In genomic region chr10:93580824-93581223, GRCh38 we compare ENCODE assay signal across 16 cellular contexts. TPM values are rescaled to one million over a fixed set of nuclear protein-coding genes. Genes with fewer than 3 reads are reported as not detected.
DNase-seq lines count a peak whose midpoint lies in the region; ATAC-seq and TF ChIP-seq lines count a peak whose summit lies in the region.
"Had no signal": no experiment of that assay in that cellular context is flagged by ENCODE, and none has a peak within 500 bp of the region (broad histone marks: within the 10 kb centered on the region; RNA-seq: fewer than 3 reads in every experiment).

No MANE protein-coding gene starts in this region.

- no peak overlapping the region for H3K4me2 ChIP-seq in H9 (ENCODE audit: insufficient read depth, insufficient read length, low read length)
- H3K4me2 ChIP-seq: BLaER1 treated with 17β-estradiol and CSF1 and Interleukin-3, amounts not matched to agents 10 nM and 100 nM had no signal

- CTCF ChIA-PET in CD8-positive, alpha-beta T cell (lab: Charles Lee), result no interaction called here

- DNase-seq in COLO668 (lab: John Stamatoyannopoulos, UW; ENCODE audit: unreplicated experiment) (peak; percentile 5), H9 (peak; percentile 59), brain microvascular endothelial cell (peak; percentile 55), islet precursor cell (peak; percentile 68), NCI-H1930 (lab: John Stamatoyannopoulos, UW) (no peak), NCI-H774 (lab: John Stamatoyannopoulos, UW) (no peak)
- no peak for DNase-seq in activated T-helper 1 cell treated with anti-CD3 and anti-CD28 coated beads, Interleukin-12 subunit alpha, Interleukin-12 subunit beta, Interleukin-2, Interleukin-4 antibody, amounts not matched to agents 30 ng/mL and 10 ng/mL and 1 ng/mL, durations not matched to agents 14 hours and 24 hours and 36 hours (ENCODE audit: low spot score)
- no peak for DNase-seq in CD8-positive, alpha-beta T cell
- DNase-seq: colonic mucosa; MM.1S; NCI-H526; Right ventricle myocardium superior; stimulated activated naive CD8-positive, alpha-beta T cell treated with anti-CD3 and anti-CD28 coated beads, Interleukin-15, amount 100 ng/mL, for 72 hours had no signal

- no peak overlapping the region for H2BK15ac ChIP-seq in H9 (ENCODE audit: low read depth, low read length)

- H3K9me3 ChIP-seq in H9 (ENCODE audit: control insufficient read depth, low read depth, low read length), result no peaks in the 10 kb centered on the region
- H3K9me3 ChIP-seq in CD8-positive, alpha-beta T cell (ENCODE audit: low read length), result no peaks in the 10 kb centered on the region
- H3K9me3 ChIP-seq: colonic mucosa had no signal

- in situ Hi-C loops in brain microvascular endothelial cell (cut with HindIII; ENCODE audit: low pct_ligation_motif_present, low sequenced_read_pairs), result no loop called here

- no peak overlapping the region for H2BK12ac ChIP-seq in H9 (ENCODE audit: insufficient read length, low read depth, low read length)

- H3K27ac Mint-ChIP-seq in H9, result no peak overlapping the region; a peak in 1 of 7 replicates
- H3K27ac Mint-ChIP-seq in activated T-helper 1 cell treated with anti-CD3 and anti-CD28 coated beads, Interleukin-12 subunit alpha, Interleukin-12 subunit beta, Interleukin-2, Interleukin-4 antibody, amounts not matched to agents 30 ng/mL and 10 ng/mL and 1 ng/mL, durations not matched to agents 14 hours and 24 hours and 36 hours, result no peak overlapping the region
- H3K27ac Mint-ChIP-seq in CD8-positive, alpha-beta T cell, result no peak overlapping the region
- H3K27ac Mint-ChIP-seq: activated naive CD4-positive, alpha-beta T cell treated with anti-CD3 and anti-CD28 coated beads, Interleukin-2, amount 50 U/mL, for 72 hours; stimulated activated naive CD8-positive, alpha-beta T cell treated with anti-CD3 and anti-CD28 coated beads, Interleukin-15, amount 100 ng/mL, for 72 hours had no signal

- no peak overlapping the region for H3K18ac ChIP-seq in H9 (ENCODE audit: insufficient read length, low read depth, low read length)

- H2AK5ac ChIP-seq in H9 (ENCODE audit: insufficient read length, low read length), result no peak overlapping the region

- no peak for ATAC-seq in CD8-positive, alpha-beta T cell
- ATAC-seq: activated naive CD4-positive, alpha-beta T cell treated with anti-CD3 and anti-CD28 coated beads, Interleukin-2, amount 50 U/mL, for 72 hours; stimulated activated naive CD8-positive, alpha-beta T cell treated with anti-CD3 and anti-CD28 coated beads, Interleukin-15, amount 100 ng/mL, for 72 hours had no signal

- no peak overlapping the region for H3K9ac ChIP-seq in H9 (ENCODE audit: extremely low read depth, insufficient read length, low read length)
- H3K9ac ChIP-seq: BLaER1 treated with 17β-estradiol and CSF1 and Interleukin-3, amounts not matched to agents 10 nM and 100 nM had no signal

- no peak overlapping the region for H3K4me3 ChIP-seq in brain microvascular endothelial cell (ENCODE audit: low read depth, low read length)
- H3K4me3 ChIP-seq in CD8-positive, alpha-beta T cell (ENCODE audit: low read depth, low read length), result no peak overlapping the region
- H3K4me3 ChIP-seq: BLaER1 treated with 17β-estradiol and CSF1 and Interleukin-3, amounts not matched to agents 10 nM and 100 nM; colonic mucosa had no signal

- H3K4me1 ChIP-seq in H9 (ENCODE audit: insufficient read depth, low read length), result no peaks in the 10 kb centered on the region
- no peaks in the 10 kb centered on the region for H3K4me1 ChIP-seq in CD8-positive, alpha-beta T cell (ENCODE audit: insufficient read depth, low read length)
- H3K4me1 ChIP-seq: BLaER1 treated with 17β-estradiol and CSF1 and Interleukin-3, amounts not matched to agents 10 nM and 100 nM; colonic mucosa had no signal

- POLR2A ChIA-PET in CD8-positive, alpha-beta T cell (lab: Charles Lee), result no interaction called here

- WGBS in H9 (ENCODE audit: extremely low coverage, insufficient read length, low lambda C conversion rate), result no CpG with 5 or more reads among the region's 6 CpGs

- H3K14ac ChIP-seq in H9 (ENCODE audit: insufficient read depth, low read length), result no peak overlapping the region

- no peak for TF ChIP-seq CTCF in H9 (conservative IDR thresholded peaks at IDR 0.05)
- no peak for TF ChIP-seq CTCF in brain microvascular endothelial cell (IDR thresholded peaks at IDR 0.05; ENCODE audit: low read depth, low read length, missing control alignments)
- no peak for TF ChIP-seq CTCF in CD8-positive, alpha-beta T cell (IDR thresholded peaks at IDR 0.05)

- H3K56ac ChIP-seq in H9 (ENCODE audit: insufficient read length, low read depth, low read length), result no peak overlapping the region

- H2BK5ac ChIP-seq in H9 (ENCODE audit: insufficient read length, low read length), result no peak overlapping the region

- H3K79me2 ChIP-seq in H9 (ENCODE audit: insufficient read depth, low read length), result no peaks in the 10 kb centered on the region

- H3K27ac ChIP-seq in H9 (ENCODE audit: insufficient read length, low read depth, low read length), result no peak overlapping the region
- H3K27ac ChIP-seq in brain microvascular endothelial cell, result no peak overlapping the region
- H3K27ac ChIP-seq in CD8-positive, alpha-beta T cell (ENCODE audit: low read depth, low read length), result no peak overlapping the region
- H3K27ac ChIP-seq: BLaER1 treated with 17β-estradiol and CSF1 and Interleukin-3, amounts not matched to agents 10 nM and 100 nM; colonic mucosa; HL-60 had no signal

- no peak overlapping the region for H3K23ac ChIP-seq in H9 (ENCODE audit: insufficient read length, low read depth, low read length)

- no peaks in the 10 kb centered on the region for H3K36me3 Mint-ChIP-seq in H9 (ENCODE audit: insufficient read depth in 1 of 3, low read depth in 3 of 3)
- H3K36me3 Mint-ChIP-seq in activated T-helper 1 cell treated with anti-CD3 and anti-CD28 coated beads, Interleukin-12 subunit alpha, Interleukin-12 subunit beta, Interleukin-2, Interleukin-4 antibody, amounts not matched to agents 30 ng/mL and 10 ng/mL and 1 ng/mL, durations not matched to agents 14 hours and 24 hours and 36 hours (ENCODE audit: low read depth), result no peaks in the 10 kb centered on the region
- no peaks in the 10 kb centered on the region for H3K36me3 Mint-ChIP-seq in CD8-positive, alpha-beta T cell

- intact Hi-C loops in activated T-helper 1 cell treated with anti-CD3 and anti-CD28 coated beads, Interleukin-12 subunit alpha, Interleukin-12 subunit beta, Interleukin-2, Interleukin-4 antibody, amounts not matched to agents 30 ng/mL and 10 ng/mL and 1 ng/mL, durations not matched to agents 14 hours and 24 hours and 36 hours (cut with micrococcal nuclease), result no loop called here
- intact Hi-C loops in CD8-positive, alpha-beta T cell (cut with DNase I, micrococcal nuclease), result no loop called here

- no peaks in the 10 kb centered on the region for H3K36me3 ChIP-seq in brain microvascular endothelial cell (replicated peaks)
- H3K36me3 ChIP-seq in CD8-positive, alpha-beta T cell (ENCODE audit: insufficient read depth, low read length), result no peaks in the 10 kb centered on the region
- H3K36me3 ChIP-seq: BLaER1 treated with 17β-estradiol and CSF1 and Interleukin-3, amounts not matched to agents 10 nM and 100 nM; colonic mucosa had no signal

- no peaks in the 10 kb centered on the region for H3K9me3 Mint-ChIP-seq in H9
- H3K9me3 Mint-ChIP-seq in activated T-helper 1 cell treated with anti-CD3 and anti-CD28 coated beads, Interleukin-12 subunit alpha, Interleukin-12 subunit beta, Interleukin-2, Interleukin-4 antibody, amounts not matched to agents 30 ng/mL and 10 ng/mL and 1 ng/mL, durations not matched to agents 14 hours and 24 hours and 36 hours, result peaks cover 11% of the 10 kb centered on the region
- peaks cover 15% of the 10 kb centered on the region for H3K9me3 Mint-ChIP-seq in CD8-positive, alpha-beta T cell

- no peaks in the 10 kb centered on the region for H3K23me2 ChIP-seq in H9 (ENCODE audit: insufficient read length, low read depth, low read length, poor library complexity, severe bottlenecking)

- peaks cover 4% of the 10 kb centered on the region; the same call in 1 of the 2 replicates for H3K27me3 Mint-ChIP-seq in H9 (ENCODE audit: low read depth)
- peaks cover 6% of the 10 kb centered on the region for H3K27me3 Mint-ChIP-seq in activated T-helper 1 cell treated with anti-CD3 and anti-CD28 coated beads, Interleukin-12 subunit alpha, Interleukin-12 subunit beta, Interleukin-2, Interleukin-4 antibody, amounts not matched to agents 30 ng/mL and 10 ng/mL and 1 ng/mL, durations not matched to agents 14 hours and 24 hours and 36 hours (ENCODE audit: insufficient read depth)
- peaks cover 13% of the 10 kb centered on the region for H3K27me3 Mint-ChIP-seq in CD8-positive, alpha-beta T cell (ENCODE audit: low read depth)
- H3K27me3 Mint-ChIP-seq: stimulated activated naive CD8-positive, alpha-beta T cell treated with anti-CD3 and anti-CD28 coated beads, Interleukin-15, amount 100 ng/mL, for 72 hours had no signal

- no peaks in the 10 kb centered on the region for H3K27me3 ChIP-seq in H9 (ENCODE audit: insufficient read depth, low read length)
- H3K27me3 ChIP-seq in brain microvascular endothelial cell (replicated peaks), result no peaks in the 10 kb centered on the region
- H3K27me3 ChIP-seq in CD8-positive, alpha-beta T cell (ENCODE audit: insufficient read depth, low read length), result no peaks in the 10 kb centered on the region
- H3K27me3 ChIP-seq: BLaER1 treated with 17β-estradiol and CSF1 and Interleukin-3, amounts not matched to agents 10 nM and 100 nM; colonic mucosa had no signal

- H3K79me1 ChIP-seq in H9 (ENCODE audit: insufficient read depth, low read depth, low read length, poor library complexity, severe bottlenecking), result no peaks in the 10 kb centered on the region

- H3T11ph ChIP-seq in H9 (ENCODE audit: low read length), result no peak overlapping the region

- no peak overlapping the region for H3K4ac ChIP-seq in H9 (ENCODE audit: low read depth, low read length)

- H2BK20ac ChIP-seq in H9 (ENCODE audit: low read depth, low read length, poor library complexity, severe bottlenecking), result no peak overlapping the region

- H2AFZ ChIP-seq in H9 (ENCODE audit: low read length), result no peak overlapping the region

- no peak overlapping the region for H4K91ac ChIP-seq in H9 (ENCODE audit: insufficient read length, low read depth, low read length)

- H4K8ac ChIP-seq in H9 (replicated peaks; ENCODE audit: insufficient read length, low read depth, low read length), result no peak overlapping the region

- H3K4me3 Mint-ChIP-seq in H9, result no peak overlapping the region; a peak in 1 of 5 replicates
- no peak overlapping the region for H3K4me3 Mint-ChIP-seq in activated T-helper 1 cell treated with anti-CD3 and anti-CD28 coated beads, Interleukin-12 subunit alpha, Interleukin-12 subunit beta, Interleukin-2, Interleukin-4 antibody, amounts not matched to agents 30 ng/mL and 10 ng/mL and 1 ng/mL, durations not matched to agents 14 hours and 24 hours and 36 hours
- H3K4me3 Mint-ChIP-seq in CD8-positive, alpha-beta T cell, result no peak overlapping the region
- H3K4me3 Mint-ChIP-seq: stimulated activated naive CD8-positive, alpha-beta T cell treated with anti-CD3 and anti-CD28 coated beads, Interleukin-15, amount 100 ng/mL, for 72 hours had no signal

- H4K20me1 ChIP-seq in H9 (ENCODE audit: control insufficient read depth, insufficient read depth, insufficient read length), result no peaks in the 10 kb centered on the region
- H4K20me1 ChIP-seq: BLaER1 treated with 17β-estradiol and CSF1 and Interleukin-3, amounts not matched to agents 10 nM and 100 nM had no signal

- no peak overlapping the region for H2BK120ac ChIP-seq in H9 (ENCODE audit: low read depth, low read length, poor library complexity, severe bottlenecking)

- H3K4me1 Mint-ChIP-seq in H9, result peaks cover 0 to 3% of the 10 kb centered on the region in 2 experiments; a peak in 1 of 4 replicates
- no peaks in the 10 kb centered on the region for H3K4me1 Mint-ChIP-seq in activated T-helper 1 cell treated with anti-CD3 and anti-CD28 coated beads, Interleukin-12 subunit alpha, Interleukin-12 subunit beta, Interleukin-2, Interleukin-4 antibody, amounts not matched to agents 30 ng/mL and 10 ng/mL and 1 ng/mL, durations not matched to agents 14 hours and 24 hours and 36 hours (ENCODE audit: low read depth)
- no peaks in the 10 kb centered on the region for H3K4me1 Mint-ChIP-seq in CD8-positive, alpha-beta T cell (ENCODE audit: low read depth)
- H3K4me1 Mint-ChIP-seq: stimulated activated naive CD8-positive, alpha-beta T cell treated with anti-CD3 and anti-CD28 coated beads, Interleukin-15, amount 100 ng/mL, for 72 hours had no signal

- H4K5ac ChIP-seq in H9 (ENCODE audit: insufficient read length, low read depth, low read length), result no peak overlapping the region

RNA-seq across cellular contexts. Expression of gene FFAR4, which starts 14.4 kb away (rescaled TPM):
- total RNA-seq in H9 (2021), result not detected in 2 replicates
- total RNA-seq in activated T-helper 1 cell treated with anti-CD3 and anti-CD28 coated beads, Interleukin-12 subunit alpha, Interleukin-12 subunit beta, Interleukin-2, Interleukin-4 antibody, amounts not matched to agents 30 ng/mL and 10 ng/mL and 1 ng/mL, durations not matched to agents 14 hours and 24 hours and 36 hours, result not detected in 2 replicates
- total RNA-seq in CD8-positive, alpha-beta T cell, result not detected
- total RNA-seq: activated naive CD4-positive, alpha-beta T cell treated with anti-CD3 and anti-CD28 coated beads, Interleukin-2, amount 50 U/mL, for 72 hours had no signal

RNA-seq across cellular contexts. Expression of gene RBP4, which starts 20.2 kb away (rescaled TPM):
- total RNA-seq in H9 (2021), result not detected in 2 replicates
- not detected in 2 replicates for total RNA-seq in activated T-helper 1 cell treated with anti-CD3 and anti-CD28 coated beads, Interleukin-12 subunit alpha, Interleukin-12 subunit beta, Interleukin-2, Interleukin-4 antibody, amounts not matched to agents 30 ng/mL and 10 ng/mL and 1 ng/mL, durations not matched to agents 14 hours and 24 hours and 36 hours
- total RNA-seq in CD8-positive, alpha-beta T cell, result not detected
- total RNA-seq: activated naive CD4-positive, alpha-beta T cell treated with anti-CD3 and anti-CD28 coated beads, Interleukin-2, amount 50 U/mL, for 72 hours had no signal

RNA-seq across cellular contexts. Expression of gene PDE6C, which starts 31.5 kb away (rescaled TPM):
- not detected in 2 replicates for total RNA-seq in H9 (2021)
- total RNA-seq in activated T-helper 1 cell treated with anti-CD3 and anti-CD28 coated beads, Interleukin-12 subunit alpha, Interleukin-12 subunit beta, Interleukin-2, Interleukin-4 antibody, amounts not matched to agents 30 ng/mL and 10 ng/mL and 1 ng/mL, durations not matched to agents 14 hours and 24 hours and 36 hours, result not detected in 2 replicates
- total RNA-seq in CD8-positive, alpha-beta T cell, result not detected
- total RNA-seq: activated naive CD4-positive, alpha-beta T cell treated with anti-CD3 and anti-CD28 coated beads, Interleukin-2, amount 50 U/mL, for 72 hours; colonic mucosa; Right ventricle myocardium superior had no signal

Comparison
In these comparisons a context has a peak if more than half of its experiments do, and no peak if none do; other contexts are left out.
1. DNase-seq: peak in COLO668 (single experiment), H9 (single experiment), brain microvascular endothelial cell (single experiment) and islet precursor cell (single experiment); none in activated T-helper 1 cell treated with anti-CD3 and anti-CD28 coated beads, Interleukin-12 subunit alpha, Interleukin-12 subunit beta, Interleukin-2, Interleukin-4 antibody, amounts not matched to agents 30 ng/mL and 10 ng/mL and 1 ng/mL, durations not matched to agents 14 hours and 24 hours and 36 hours (single experiment), NCI-H1930 (0 of 2), CD8-positive, alpha-beta T cell (0 of 7) and NCI-H774 (single experiment).